In the genomic region with DNA sequence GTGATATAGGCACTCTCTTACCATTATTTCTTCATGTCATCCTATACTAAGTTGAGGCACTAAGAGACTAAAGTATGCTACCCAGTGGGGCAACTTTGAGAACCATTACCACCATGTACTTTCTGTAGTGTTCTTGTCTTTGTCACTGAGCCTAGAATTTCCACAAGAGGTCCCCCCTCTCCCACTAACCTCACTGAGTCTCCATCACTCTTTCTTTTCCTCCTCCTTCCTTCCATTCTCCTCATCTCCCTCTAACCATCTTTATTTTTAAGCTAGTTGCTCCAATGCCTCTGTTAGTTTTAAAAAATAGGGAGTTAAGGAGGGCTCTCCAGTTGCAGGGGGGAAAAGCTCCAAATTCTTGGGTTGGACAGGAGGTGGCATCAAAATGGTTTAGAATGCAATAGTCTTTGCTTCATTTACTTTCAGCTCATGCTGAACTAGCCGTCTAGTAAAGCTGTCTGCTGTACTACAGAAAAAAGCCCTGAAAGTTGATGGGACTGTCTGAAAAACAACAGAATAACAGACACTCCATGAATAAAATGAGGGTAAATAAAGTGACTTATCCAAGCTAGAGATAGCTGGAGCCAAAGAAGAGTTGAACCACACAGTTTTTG, we compare ENCODE assay signal across 14 cellular contexts.
DNase-seq lines count a peak whose midpoint lies in the region; ATAC-seq and TF ChIP-seq lines count a peak whose summit lies in the region.
"Had no signal": no experiment of that assay in that cellular context is flagged by ENCODE, and none has a peak within 500 bp of the region (broad histone marks: within the 10 kb centered on the region; RNA-seq: fewer than 3 reads in every experiment).

No MANE protein-coding gene starts in this region.

- peak; percentile 23 for TF ChIP-seq CTCF in GM10266 (IDR thresholded peaks at IDR 0.05; ENCODE audit: control insufficient read depth, insufficient read depth, low read depth, missing control alignments)
- peak; percentile 70 for TF ChIP-seq CTCF in endodermal cell (conservative IDR thresholded peaks at IDR 0.05)
- peak; percentile 45 for TF ChIP-seq CTCF in psoas muscle (IDR thresholded peaks at IDR 0.05)
- peak in 2 of 4 experiments; percentile 18 to 34 for TF ChIP-seq CTCF in prostate gland (IDR thresholded peaks at IDR 0.05)

- H3K27me3 Mint-ChIP-seq in endodermal cell (ENCODE audit: insufficient read depth), result peaks cover 34% of the 10 kb centered on the region
- no peaks in the 10 kb centered on the region for H3K27me3 Mint-ChIP-seq in effector memory CD8-positive, alpha-beta T cell

- H3K9me3 Mint-ChIP-seq in endodermal cell, result no peaks in the 10 kb centered on the region
- no peaks in the 10 kb centered on the region for H3K9me3 Mint-ChIP-seq in effector memory CD8-positive, alpha-beta T cell
- H3K9me3 Mint-ChIP-seq: stimulated activated effector memory CD8-positive, alpha-beta T cell treated with anti-CD3 and anti-CD28 coated beads, Interleukin-12 subunit alpha, Interleukin-12 subunit beta, amount 100 ng/mL, for 72 hours had no signal

- no peak overlapping the region for H3K9ac ChIP-seq in endodermal cell (ENCODE audit: extremely low read depth, low read length, poor library complexity, severe bottlenecking)

- no peak overlapping the region for H3K4me3 Mint-ChIP-seq in endodermal cell
- H3K4me3 Mint-ChIP-seq in effector memory CD8-positive, alpha-beta T cell, result no peak overlapping the region
- H3K4me3 Mint-ChIP-seq: activated CD8-positive, alpha-beta memory T cell treated with anti-CD3 and anti-CD28 coated beads, Interleukin-2, amount 10 ng/mL, durations not matched to agents 7 days and 5 days; stimulated activated effector memory CD8-positive, alpha-beta T cell treated with anti-CD3 and anti-CD28 coated beads, Interleukin-12 subunit alpha, Interleukin-12 subunit beta, amount 100 ng/mL, for 72 hours had no signal

- H3K36me3 Mint-ChIP-seq in endodermal cell (ENCODE audit: low read depth), result no peaks in the 10 kb centered on the region
- peaks cover 3% of the 10 kb centered on the region for H3K36me3 Mint-ChIP-seq in effector memory CD8-positive, alpha-beta T cell (ENCODE audit: insufficient read depth)
- H3K36me3 Mint-ChIP-seq: activated CD8-positive, alpha-beta memory T cell treated with anti-CD3 and anti-CD28 coated beads, Interleukin-2, amount 10 ng/mL, durations not matched to agents 7 days and 5 days; stimulated activated effector memory CD8-positive, alpha-beta T cell treated with anti-CD3 and anti-CD28 coated beads, Interleukin-12 subunit alpha, Interleukin-12 subunit beta, amount 100 ng/mL, for 72 hours had no signal

- no peak for TF ChIP-seq POLR2A in prostate gland (IDR thresholded peaks at IDR 0.05)

- no peak for DNase-seq in GM10266 (ENCODE audit: extremely low spot score)
- DNase-seq in NCI-H69 (lab: John Stamatoyannopoulos, UW), result peak; percentile 20
- DNase-seq in endodermal cell, result no peak
- DNase-seq in psoas muscle, result no peak
- no peak for DNase-seq in effector memory CD8-positive, alpha-beta T cell
- DNase-seq in RPMI8226, result no peak
- DNase-seq in prostate gland (ENCODE audit: low spot score), result no peak
- no peak for DNase-seq in DMS79 treated with DMSO at 0.1 percent for 48 hours (lab: John Stamatoyannopoulos, UW)
- DNase-seq: activated CD8-positive, alpha-beta memory T cell treated with anti-CD3 and anti-CD28 coated beads, Interleukin-2, amount 10 ng/mL, durations not matched to agents 7 days and 5 days; gastrocnemius medialis; midbrain; NCI-H2227 treated with DMSO at 0.1 percent for 48 hours; small intestine had no signal

- H3K4me3 ChIP-seq in endodermal cell (ENCODE audit: low read length) (no peak overlapping the region), psoas muscle (no peak overlapping the region), prostate gland (no peak overlapping the region)
- H3K4me3 ChIP-seq: gastrocnemius medialis had no signal

- 97 to 100% methylated on average over 1 of the region's 1 CpG for WGBS in endodermal cell (ENCODE audit: insufficient coverage in 1 of 2, insufficient read length in 1 of 2), 2 experiments
- WGBS in psoas muscle, 3 donors, result 30 to 43% (median 32%) methylated on average over 1 of the region's 1 CpG
- 16% methylated on average over 1 of the region's 1 CpG for WGBS in prostate gland

- peaks cover 10% of the 10 kb centered on the region for H3K4me1 Mint-ChIP-seq in endodermal cell
- no peaks in the 10 kb centered on the region for H3K4me1 Mint-ChIP-seq in effector memory CD8-positive, alpha-beta T cell (ENCODE audit: low read depth in 2 of 2)
- H3K4me1 Mint-ChIP-seq: activated CD8-positive, alpha-beta memory T cell treated with anti-CD3 and anti-CD28 coated beads, Interleukin-2, amount 10 ng/mL, durations not matched to agents 7 days and 5 days; stimulated activated effector memory CD8-positive, alpha-beta T cell treated with anti-CD3 and anti-CD28 coated beads, Interleukin-12 subunit alpha, Interleukin-12 subunit beta, amount 100 ng/mL, for 72 hours had no signal

- H3K27me3 ChIP-seq in endodermal cell (ENCODE audit: control insufficient read depth, insufficient read depth, low read length, poor library complexity, severe bottlenecking) (peaks cover 22% of the 10 kb centered on the region), psoas muscle (ENCODE audit: insufficient read depth in 3 of 3, low read length in 2 of 3) (no peaks in the 10 kb centered on the region), prostate gland (replicated peaks; ENCODE audit: insufficient read depth) (no peaks in the 10 kb centered on the region)
- H3K27me3 ChIP-seq: gastrocnemius medialis had no signal

- H3K36me3 ChIP-seq in endodermal cell (ENCODE audit: control insufficient read depth, insufficient read depth, low read length), result no peaks in the 10 kb centered on the region
- H3K36me3 ChIP-seq in psoas muscle (ENCODE audit: insufficient read depth in 1 of 2, low read depth in 1 of 2), result no peaks in the 10 kb centered on the region
- no peaks in the 10 kb centered on the region for H3K36me3 ChIP-seq in prostate gland
- H3K36me3 ChIP-seq: gastrocnemius medialis had no signal

- H3K27ac Mint-ChIP-seq in endodermal cell, result no peak overlapping the region
- no peak overlapping the region for H3K27ac Mint-ChIP-seq in effector memory CD8-positive, alpha-beta T cell
- H3K27ac Mint-ChIP-seq: activated CD8-positive, alpha-beta memory T cell treated with anti-CD3 and anti-CD28 coated beads, Interleukin-2, amount 10 ng/mL, durations not matched to agents 7 days and 5 days; stimulated activated effector memory CD8-positive, alpha-beta T cell treated with anti-CD3 and anti-CD28 coated beads, Interleukin-12 subunit alpha, Interleukin-12 subunit beta, amount 100 ng/mL, for 72 hours had no signal

- peak in 1 of 4 donors; percentile 62 for ATAC-seq in psoas muscle
- no peak for ATAC-seq in effector memory CD8-positive, alpha-beta T cell (replicated peaks)
- ATAC-seq: activated CD8-positive, alpha-beta memory T cell treated with anti-CD3 and anti-CD28 coated beads, Interleukin-2, amount 10 ng/mL, durations not matched to agents 7 days and 5 days; gastrocnemius medialis; stimulated activated effector memory CD8-positive, alpha-beta T cell treated with anti-CD3 and anti-CD28 coated beads, Interleukin-12 subunit alpha, Interleukin-12 subunit beta, amount 100 ng/mL, for 72 hours had no signal

- no peaks in the 10 kb centered on the region for H3K4me1 ChIP-seq in endodermal cell (ENCODE audit: control insufficient read depth, insufficient read depth, low read length)
- H3K4me1 ChIP-seq in psoas muscle, result no peaks in the 10 kb centered on the region
- H3K4me1 ChIP-seq in prostate gland (replicated peaks), result no peaks in the 10 kb centered on the region
- H3K4me1 ChIP-seq: gastrocnemius medialis had no signal

- H3K27ac ChIP-seq in endodermal cell (ENCODE audit: low read depth, low read length) (no peak overlapping the region), psoas muscle (no peak overlapping the region), prostate gland (no peak overlapping the region)
- H3K27ac ChIP-seq: gastrocnemius medialis had no signal

- H3K9me3 ChIP-seq in endodermal cell (ENCODE audit: control insufficient read depth, low read length) (no peaks in the 10 kb centered on the region), psoas muscle (no peaks in the 10 kb centered on the region), prostate gland (no peaks in the 10 kb centered on the region)
- H3K9me3 ChIP-seq: gastrocnemius medialis had no signal

- intact Hi-C loops in psoas muscle (cut with DNase I), result loop anchor here in 1 of 2 donors (5.0 to 10.0 kb wide), 3 partner anchors 270 to 590 kb away; no protein-coding TSS in a partner anchor
- intact Hi-C loops in prostate gland (cut with DNase I), result no loop called here
